Comparison of ENCODE assay signal across 22 cellular contexts in the genomic region with DNA sequence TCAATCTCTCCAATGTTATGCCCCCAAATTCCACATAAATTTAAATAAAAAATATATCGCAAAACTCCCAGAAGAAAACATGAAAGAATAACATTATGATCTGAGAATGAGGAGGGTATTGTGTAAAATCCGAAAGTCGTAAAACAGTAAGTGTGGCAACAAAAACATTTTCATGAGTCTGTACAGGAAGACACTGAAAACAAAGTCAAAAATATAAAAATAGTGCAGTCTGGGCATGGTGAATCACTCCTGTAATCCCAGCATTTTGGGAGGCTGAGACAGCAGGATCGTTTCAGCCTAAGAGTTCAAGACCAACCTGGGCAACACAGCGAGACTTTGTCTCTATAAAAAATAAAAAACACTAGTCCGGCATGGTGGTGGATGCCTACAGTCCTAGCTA.
"Had no signal": no experiment of that assay in that cellular context is flagged by ENCODE, and none has a peak within 500 bp of the region (broad histone marks: within the 10 kb centered on the region; RNA-seq: fewer than 3 reads in every experiment).

No MANE protein-coding gene starts in this region.

- H3K27ac ChIP-seq: adrenal gland, body of pancreas, colonic mucosa, esophagus muscularis mucosa, heart right ventricle, parathyroid adenoma, skin epidermis, thoracic aorta, uterus, VCaP had no signal

- H3K4me1 ChIP-seq: body of pancreas, colonic mucosa, parathyroid adenoma, uterus had no signal

- H3K27me3 ChIP-seq: adrenal gland, body of pancreas, colonic mucosa, esophagus muscularis mucosa, heart right ventricle, uterus had no signal

- H3K36me3 ChIP-seq: colonic mucosa, uterus had no signal

- H3K9ac ChIP-seq: parathyroid adenoma had no signal

- H2AFZ ChIP-seq: parathyroid adenoma had no signal

- DNase-seq: activated CD4-positive, alpha-beta memory T cell treated with anti-CD3 and anti-CD28 coated beads for 36 hours; activated CD4-positive, alpha-beta T cell treated with anti-CD3 and anti-CD28 coated beads for 48 hours; activated CD8-positive, alpha-beta memory T cell treated with anti-CD3 and anti-CD28 coated beads, Interleukin-2, amount 50 U/mL, for 4 hours; activated effector memory CD4-positive, alpha-beta T cell treated with anti-CD3 and anti-CD28 coated beads, Interleukin-2, amount 50 U/mL, for 16 hours; activated naive CD4-positive, alpha-beta T cell treated with anti-CD3 and anti-CD28 coated beads for 36 hours; activated naive CD8-positive, alpha-beta T cell treated with anti-CD3 and anti-CD28 coated beads for 36 hours; activated T-cell treated with anti-CD3 and anti-CD28 coated beads, Interleukin-2, amount 50 U/mL, for 1 hour; adrenal gland; aorta; body of pancreas; colonic mucosa; foreskin melanocyte; heart right ventricle; naive B cell; right cardiac atrium; stimulated activated CD4-positive, alpha-beta T cell treated with anti-CD3 and anti-CD28 coated beads, Interleukin-4, amount 100 ng/mL, for 24 hours; uterus had no signal

- H3K79me2 ChIP-seq: parathyroid adenoma had no signal

- H3K9me3 ChIP-seq: adrenal gland, body of pancreas, colonic mucosa, esophagus muscularis mucosa, heart right ventricle, thoracic aorta, uterus had no signal

- H3K4me3 ChIP-seq: adrenal gland, body of pancreas, colonic mucosa, esophagus muscularis mucosa, heart right ventricle, skin epidermis, thoracic aorta, uterus had no signal
